ENCODE assay signal across 10 cellular contexts in genomic region chr14:76917759-76918175, GRCh38.
DNase-seq lines count a peak whose midpoint lies in the region; ATAC-seq and TF ChIP-seq lines count a peak whose summit lies in the region.
"Had no signal": no experiment of that assay in that cellular context is flagged by ENCODE, and none has a peak within 500 bp of the region (broad histone marks: within the 10 kb centered on the region; RNA-seq: fewer than 3 reads in every experiment).

No MANE protein-coding gene starts in this region.

- DNase-seq in Peyer's patch = peak in 1 of 3 donors; percentile 53
- DNase-seq in left cardiac atrium = peak; percentile 73
- DNase-seq in stimulated activated effector memory CD8-positive, alpha-beta T cell treated with anti-CD3 and anti-CD28 coated beads, Interleukin-12 subunit alpha, Interleukin-12 subunit beta, amount 100 ng/mL, for 72 hours (ENCODE audit: low spot score in 2 of 2) = no peak
- DNase-seq in activated naive CD4-positive, alpha-beta T cell treated with anti-CD3 and anti-CD28 coated beads, Interleukin-2, amount 50 U/mL, for 16 hours = no peak

- intact Hi-C loops in left cardiac atrium (cut with DNase I) = loop anchor here (2.0 to 10.0 kb wide), 3 partner anchors 35 to 107 kb away; partner anchors contain the start of gene IRF2BPL (in 1 of the 2)

- TF ChIP-seq CTCF in Peyer's patch (IDR thresholded peaks at IDR 0.05) = no peak

- H3K27ac Mint-ChIP-seq in stimulated activated effector memory CD8-positive, alpha-beta T cell treated with anti-CD3 and anti-CD28 coated beads, Interleukin-12 subunit alpha, Interleukin-12 subunit beta, amount 100 ng/mL, for 72 hours = peak overlapping the region; percentile 45

- H3K4me3 ChIP-seq in HUES48 (ENCODE audit: low read depth, low read length) = no peak overlapping the region
- H3K4me3 ChIP-seq in Peyer's patch = no peak overlapping the region

- ATAC-seq in left cardiac atrium (peak; percentile 26 to 48), GM18520 (IDR thresholded peaks at IDR 0.05; ENCODE audit: unreplicated experiment) (no peak), GM21360 (IDR thresholded peaks at IDR 0.05; ENCODE audit: unreplicated experiment) (no peak), HG03280 (IDR thresholded peaks at IDR 0.05; ENCODE audit: unreplicated experiment) (no peak)
- ATAC-seq in stimulated activated effector memory CD8-positive, alpha-beta T cell treated with anti-CD3 and anti-CD28 coated beads, Interleukin-12 subunit alpha, Interleukin-12 subunit beta, amount 100 ng/mL, for 72 hours = no peak

- H3K9ac ChIP-seq in HUES48 (ENCODE audit: low read depth, low read length) = no peak overlapping the region

- no peak for TF ChIP-seq POLR2A in Peyer's patch (IDR thresholded peaks at IDR 0.05)

- no peaks in the 10 kb centered on the region for H3K27me3 ChIP-seq in HUES48 (ENCODE audit: control insufficient read depth, insufficient read depth, low read length)
- no peaks in the 10 kb centered on the region for H3K27me3 ChIP-seq in Peyer's patch

- peak overlapping the region; percentile 90 for H3K27ac ChIP-seq in HUES48 (ENCODE audit: low read depth, low read length)
- H3K27ac ChIP-seq in Peyer's patch = peak overlapping the region; percentile 71 to 89 (median 80)

- no peak overlapping the region for H3K4me3 Mint-ChIP-seq in stimulated activated effector memory CD8-positive, alpha-beta T cell treated with anti-CD3 and anti-CD28 coated beads, Interleukin-12 subunit alpha, Interleukin-12 subunit beta, amount 100 ng/mL, for 72 hours
- H3K4me3 Mint-ChIP-seq: activated naive CD4-positive, alpha-beta T cell treated with anti-CD3 and anti-CD28 coated beads, Interleukin-2, amount 50 U/mL, for 24 hours had no signal

- no peaks in the 10 kb centered on the region for H3K9me3 Mint-ChIP-seq in stimulated activated effector memory CD8-positive, alpha-beta T cell treated with anti-CD3 and anti-CD28 coated beads, Interleukin-12 subunit alpha, Interleukin-12 subunit beta, amount 100 ng/mL, for 72 hours
- H3K9me3 Mint-ChIP-seq: activated naive CD4-positive, alpha-beta T cell treated with anti-CD3 and anti-CD28 coated beads, Interleukin-2, amount 50 U/mL, for 24 hours; naive B cell had no signal

- H3K4me1 ChIP-seq in HUES48 (ENCODE audit: control insufficient read depth, insufficient read depth, low read length) (peaks cover 42% of the 10 kb centered on the region), Peyer's patch (peaks cover 4 to 49% (median 12%) of the 10 kb centered on the region in 4 donors)

- H3K36me3 Mint-ChIP-seq in stimulated activated effector memory CD8-positive, alpha-beta T cell treated with anti-CD3 and anti-CD28 coated beads, Interleukin-12 subunit alpha, Interleukin-12 subunit beta, amount 100 ng/mL, for 72 hours = no peaks in the 10 kb centered on the region
- H3K36me3 Mint-ChIP-seq: activated naive CD4-positive, alpha-beta T cell treated with anti-CD3 and anti-CD28 coated beads, Interleukin-2, amount 50 U/mL, for 24 hours; naive B cell had no signal

- H3K4me1 Mint-ChIP-seq in stimulated activated effector memory CD8-positive, alpha-beta T cell treated with anti-CD3 and anti-CD28 coated beads, Interleukin-12 subunit alpha, Interleukin-12 subunit beta, amount 100 ng/mL, for 72 hours = peaks cover 34% of the 10 kb centered on the region

- no peaks in the 10 kb centered on the region for H3K36me3 ChIP-seq in HUES48 (ENCODE audit: control insufficient read depth, insufficient read depth, low read length)
- H3K36me3 ChIP-seq in Peyer's patch = no peaks in the 10 kb centered on the region

- no peaks in the 10 kb centered on the region for H3K9me3 ChIP-seq in HUES48 (ENCODE audit: control insufficient read depth, insufficient read depth, low read length)
- H3K9me3 ChIP-seq in Peyer's patch = no peaks in the 10 kb centered on the region

Comparison
In these comparisons a context has a peak if more than half of its experiments do, and no peak if none do; other contexts are left out.
1. ATAC-seq: peak in left cardiac atrium (2 of 2); none in stimulated activated effector memory CD8-positive, alpha-beta T cell treated with anti-CD3 and anti-CD28 coated beads, Interleukin-12 subunit alpha, Interleukin-12 subunit beta, amount 100 ng/mL, for 72 hours (single experiment), GM18520 (single experiment), GM21360 (single experiment) and HG03280 (single experiment).